22 cellular contexts compared by ENCODE assay signal in the genomic region with DNA sequence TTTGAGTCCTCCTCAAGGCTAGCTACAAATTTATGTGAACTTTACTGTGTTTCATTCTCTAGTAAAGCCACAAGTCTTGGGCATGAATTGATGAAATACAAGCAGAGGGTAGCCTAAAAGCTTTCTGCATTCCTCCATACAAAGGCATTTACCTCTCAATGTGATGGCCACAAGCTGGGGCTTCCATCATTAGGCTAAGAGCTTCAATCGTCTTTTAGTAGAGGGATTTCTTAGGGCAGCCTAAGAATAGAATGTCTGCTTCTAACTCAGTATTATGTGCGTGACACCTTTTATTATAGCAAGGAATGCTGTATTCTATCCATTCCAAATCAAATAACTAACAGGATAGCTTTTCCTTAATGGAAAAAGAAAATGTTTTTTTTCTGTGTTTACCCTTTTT. TPM values are rescaled to one million over a fixed set of nuclear protein-coding genes. Genes with fewer than 3 reads are reported as not detected.
"Had no signal": no experiment of that assay in that cellular context is flagged by ENCODE, and none has a peak within 500 bp of the region (broad histone marks: within the 10 kb centered on the region; RNA-seq: fewer than 3 reads in every experiment).

No MANE protein-coding gene starts in this region.

- H3K9me3 ChIP-seq: heart left ventricle, ovary had no signal

- DNase-seq: effector CD4-positive, alpha-beta T cell; heart left ventricle; hippocampal formation; kidney; left cardiac atrium; left ventricle myocardium superior; mesenchymal stem cell; naive B cell; nephron progenitor cell; nucleus accumbens; ovary; right cardiac atrium; small intestine; stimulated activated CD4-positive, alpha-beta T cell treated with anti-CD3 and anti-CD28 coated beads, Interleukin-12 subunit alpha, Interleukin-12 subunit beta, amount 100 ng/mL, for 4 hours; stimulated activated naive CD4-positive, alpha-beta T cell treated with Interleukin-2 at 50 U/mL for 16 hours; trophoblast cell had no signal

- H3K27ac Mint-ChIP-seq: naive B cell, nephron progenitor cell had no signal

- H3K36me3 ChIP-seq: heart left ventricle, ovary had no signal

- H3K27me3 ChIP-seq: heart left ventricle, ovary had no signal

- H3K4me1 Mint-ChIP-seq: nephron progenitor cell had no signal

- H3K4me3 Mint-ChIP-seq: naive B cell, nephron progenitor cell had no signal

- H3K27me3 Mint-ChIP-seq: naive B cell had no signal

- H3K27ac ChIP-seq: coronary artery, heart left ventricle, ovary had no signal

- ATAC-seq: heart left ventricle, left cardiac atrium, left ventricle myocardium superior, right cardiac atrium had no signal

- H3K9me3 Mint-ChIP-seq: naive B cell, nephron progenitor cell had no signal

- H3K36me3 Mint-ChIP-seq: naive B cell had no signal

- H3K4me3 ChIP-seq: coronary artery, heart left ventricle, lung, ovary had no signal

RNA-seq across cellular contexts. Expression of gene PLAC8L1, which starts 3.7 kb away (rescaled TPM):
- total RNA-seq: dermis microvascular lymphatic vessel endothelial cell, fibroblast of lung, glomerular endothelial cell, kidney, right cardiac atrium, urinary bladder had no signal
- polyA plus RNA-seq: fibroblast of lung, heart left ventricle, ovary had no signal
